8 cellular contexts compared by ENCODE assay signal in genomic region chr14:31025335-31026075, GRCh38. TPM values are rescaled to one million over a fixed set of nuclear protein-coding genes. Genes with fewer than 3 reads are reported as not detected.
A peak's percentile ranks its signal among the peaks of the same experiment; 100 is the strongest.
DNase-seq lines count a peak whose midpoint lies in the region; ATAC-seq and TF ChIP-seq lines count a peak whose summit lies in the region.

Gene AP4S1, plus strand, starts transcription at chr14:31025649. Its CDS starts 40,548 bp downstream, at chr14:31066197.

- peaks cover 4% of the 10 kb centered on the region for H3K4me1 ChIP-seq in Caco-2

- DNase-seq in Caco-2 (peak; percentile 50 to 65), NCI-H2029 (lab: John Stamatoyannopoulos, UW) (peak; percentile 75), chondrocyte (ENCODE audit: low spot score) (peak; percentile 94), left lobe of liver (ENCODE audit: low spot score) (peak; percentile 63), OCI-M2 (lab: John Stamatoyannopoulos, UW; ENCODE audit: unreplicated experiment) (no peak)
- DNase-seq in activated CD4-positive, alpha-beta T cell treated with anti-CD3 and anti-CD28 coated beads for 36 hours = peak; percentile 71
- peak; percentile 59 to 63 for DNase-seq in stimulated activated CD4-positive, alpha-beta T cell treated with anti-CD3 and anti-CD28 coated beads, Interleukin-2, amount 100 ng/mL, for 24 hours

- TF ChIP-seq CTCF in Caco-2 (IDR thresholded peaks at IDR 0.05; ENCODE audit: insufficient read depth in 1 of 2, low read depth in 1 of 2, low read length in 1 of 2, severe bottlenecking in 1 of 2, unreplicated experiment in 1 of 2) (no peak), chondrocyte (IDR thresholded peaks at IDR 0.05) (no peak)

- CTCF ChIA-PET in Caco-2 (lab: Charles Lee) = interaction anchor here (0.6 to 1.3 kb wide), 2 partner anchors 57 to 379 kb away, joined by 4 to 5 read pairs; no protein-coding TSS in a partner anchor
- CTCF ChIA-PET in activated CD4-positive, alpha-beta T cell treated with anti-CD3 and anti-CD28 coated beads for 36 hours (lab: Charles Lee) = interaction anchor here (0.8 kb wide), 1 partner anchor 47 kb away, joined by 5 read pairs; no protein-coding TSS in a partner anchor

- peak within 1 kb of the TSS; percentile 88 for H3K4me3 ChIP-seq in Caco-2 (ENCODE audit: low read depth, low read length)

- no peaks in the 10 kb centered on the region for H3K27me3 ChIP-seq in Caco-2 (replicated peaks; ENCODE audit: control insufficient read depth, insufficient read depth, low read length)

- POLR2A ChIA-PET in Caco-2 (lab: Charles Lee) = interaction anchor here (0.7 to 1.4 kb wide), 4 partner anchors 13 to 69 kb away, joined by 3 to 5 read pairs (median 4); no protein-coding TSS in a partner anchor
- POLR2A ChIA-PET in activated CD4-positive, alpha-beta T cell treated with anti-CD3 and anti-CD28 coated beads for 36 hours (lab: Charles Lee) = interaction anchor here (0.6 to 1.5 kb wide), 3 partner anchors 9 to 141 kb away, joined by 3 to 5 read pairs (median 4); no protein-coding TSS in a partner anchor

- H3K4me3 Mint-ChIP-seq in Caco-2 (ENCODE audit: unreplicated experiment) (peak within 1 kb of the TSS; percentile 100), chondrocyte (ENCODE audit: unreplicated experiment) (peak within 1 kb of the TSS; percentile 74)
- H3K4me3 Mint-ChIP-seq in activated CD4-positive, alpha-beta T cell treated with anti-CD3 and anti-CD28 coated beads for 36 hours = peak within 1 kb of the TSS; percentile 83

- no peaks in the 10 kb centered on the region for H3K9me3 ChIP-seq in Caco-2

- ATAC-seq in GM21619 (IDR thresholded peaks at IDR 0.05; ENCODE audit: unreplicated experiment) (peak; percentile 15), left lobe of liver (peak; percentile 30)
- ATAC-seq in activated CD4-positive, alpha-beta T cell treated with anti-CD3 and anti-CD28 coated beads for 36 hours = peak; percentile 26

- intact Hi-C loops in Caco-2 (cut with micrococcal nuclease; ENCODE audit: unreplicated experiment) = loop anchor here (1.0 to 2.0 kb wide), 2 partner anchors 45 to 57 kb away; no protein-coding TSS in a partner anchor
- intact Hi-C loops in activated CD4-positive, alpha-beta T cell treated with anti-CD3 and anti-CD28 coated beads for 36 hours (cut with DNase I, micrococcal nuclease) = loop anchor here (1.0 to 5.0 kb wide), 11 partner anchors 30 to 1177 kb away; partner anchors contain the start of genes SCFD1 (in 2 of the 2), G2E3 (in 1 of the 2), HEATR5A (in 1 of the 2) and HECTD1 (in 1 of the 2)

- no peaks in the 10 kb centered on the region; the same call in 1 of the 2 replicates for H3K36me3 ChIP-seq in Caco-2 (ENCODE audit: control insufficient read depth, insufficient read depth, low read length)

- no TSS peak for BruUV-seq in Caco-2 (replicated peaks; lab: Mats Ljungman, UMichigan)

- peaks cover 19% of the 10 kb centered on the region for H3K36me3 Mint-ChIP-seq in Caco-2 (ENCODE audit: insufficient read depth, unreplicated experiment)
- peaks cover 18% of the 10 kb centered on the region for H3K36me3 Mint-ChIP-seq in activated CD4-positive, alpha-beta T cell treated with anti-CD3 and anti-CD28 coated beads for 36 hours (ENCODE audit: low read depth)
- H3K36me3 Mint-ChIP-seq in chondrocyte (ENCODE audit: low read depth) = peaks cover 5% of the 10 kb centered on the region

- H3K27me3 Mint-ChIP-seq in Caco-2 (ENCODE audit: insufficient read depth, unreplicated experiment) = no peaks in the 10 kb centered on the region
- H3K27me3 Mint-ChIP-seq in activated CD4-positive, alpha-beta T cell treated with anti-CD3 and anti-CD28 coated beads for 36 hours = no peaks in the 10 kb centered on the region
- H3K27me3 Mint-ChIP-seq in chondrocyte (ENCODE audit: low read depth) = no peaks in the 10 kb centered on the region

- H3K27ac Mint-ChIP-seq in Caco-2 (ENCODE audit: unreplicated experiment) (peak within 1 kb of the TSS; percentile 94), chondrocyte (ENCODE audit: unreplicated experiment) (peak within 1 kb of the TSS; percentile 100)
- peak within 1 kb of the TSS; percentile 90 for H3K27ac Mint-ChIP-seq in activated CD4-positive, alpha-beta T cell treated with anti-CD3 and anti-CD28 coated beads for 36 hours

- H3K4me1 Mint-ChIP-seq in Caco-2 (ENCODE audit: low read depth, unreplicated experiment) (peaks cover 11% of the 10 kb centered on the region), chondrocyte (ENCODE audit: low read depth) (peaks cover 36% of the 10 kb centered on the region)
- H3K4me1 Mint-ChIP-seq in activated CD4-positive, alpha-beta T cell treated with anti-CD3 and anti-CD28 coated beads for 36 hours = peaks cover 54% of the 10 kb centered on the region

- H3K9me3 Mint-ChIP-seq in Caco-2 (ENCODE audit: unreplicated experiment) = no peaks in the 10 kb centered on the region
- no peaks in the 10 kb centered on the region for H3K9me3 Mint-ChIP-seq in activated CD4-positive, alpha-beta T cell treated with anti-CD3 and anti-CD28 coated beads for 36 hours (ENCODE audit: low read depth)
- H3K9me3 Mint-ChIP-seq in chondrocyte (ENCODE audit: low read depth) = no peaks in the 10 kb centered on the region

RNA-seq across cellular contexts. Expression of gene AP4S1, which starts in this region (rescaled TPM):
- 10.8 and 13.2 TPM in 2 replicates for total RNA-seq in Caco-2 (2022)
- 1 to 10 TPM; 4.0 to 5.9 TPM for total RNA-seq in activated CD4-positive, alpha-beta T cell treated with anti-CD3 and anti-CD28 coated beads for 36 hours
- 4.4 to 8.5 TPM (median 5.3 TPM) in 3 replicates for total RNA-seq in chondrocyte
- total RNA-seq in left lobe of liver = 1.9 TPM
